In genomic region chr18:75132471-75132870, GRCh38 we compare ENCODE assay signal across 20 cellular contexts.
"Had no signal": no experiment of that assay in that cellular context is flagged by ENCODE, and none has a peak within 500 bp of the region (broad histone marks: within the 10 kb centered on the region; RNA-seq: fewer than 3 reads in every experiment).

No MANE protein-coding gene starts in this region.

- H3K4me1 ChIP-seq: adrenal gland, ascending aorta, left lung, parathyroid adenoma, upper lobe of right lung had no signal

- H3K27me3 Mint-ChIP-seq: activated CD4-positive, alpha-beta T cell treated with anti-CD3 and anti-CD28 coated beads, Interleukin-2, amount 10 ng/mL, durations not matched to agents 7 days and 5 days; activated CD8-positive, alpha-beta T cell treated with anti-CD3 and anti-CD28 coated beads for 36 hours; activated naive CD8-positive, alpha-beta T cell had no signal

- ATAC-seq: activated CD4-positive, CD25-positive, alpha-beta regulatory T cell treated with anti-CD3 and anti-CD28 coated beads, Interleukin-2, amount 50 U/mL, for 24 hours; activated CD8-positive, alpha-beta T cell treated with anti-CD3 and anti-CD28 coated beads for 36 hours; activated T-cell treated with anti-CD3 and anti-CD28 coated beads, Interleukin-2, amount 50 U/mL, for 4 hours; natural killer cell treated with Interleukin-12 subunit alpha and Interleukin-12 subunit beta and Interleukin-15 and Interleukin-18, amount 100 ng/mL, for 72 hours had no signal

- H3K27ac Mint-ChIP-seq: activated CD4-positive, alpha-beta T cell treated with anti-CD3 and anti-CD28 coated beads, Interleukin-2, amount 10 ng/mL, durations not matched to agents 7 days and 5 days; activated CD8-positive, alpha-beta T cell treated with anti-CD3 and anti-CD28 coated beads for 36 hours; activated naive CD8-positive, alpha-beta T cell; activated T-helper 2 cell treated with anti-CD3 and anti-CD28 coated beads, Interferon-gamma antibody, Interleukin-2, Interleukin-4, amounts not matched to agents 10 μg/mL and 5 μg/mL and 100 μg/mL, durations not matched to agents 14 hours and 24 hours and 36 hours; natural killer cell treated with Interleukin-12 subunit alpha and Interleukin-12 subunit beta and Interleukin-15 and Interleukin-18, amount 100 ng/mL, for 72 hours had no signal

- H3K27ac ChIP-seq: adrenal gland, ascending aorta, brain microvascular endothelial cell, left lung, parathyroid adenoma, upper lobe of right lung had no signal

- H3K36me3 Mint-ChIP-seq: activated naive CD8-positive, alpha-beta T cell; natural killer cell treated with Interleukin-12 subunit alpha and Interleukin-12 subunit beta and Interleukin-15 and Interleukin-18, amount 100 ng/mL, for 72 hours had no signal

- DNase-seq: activated CD4-positive, alpha-beta T cell treated with anti-CD3 and anti-CD28 coated beads, Interleukin-2, amount 10 ng/mL, durations not matched to agents 7 days and 5 days; activated CD8-positive, alpha-beta T cell treated with anti-CD3 and anti-CD28 coated beads for 36 hours; activated naive CD4-positive, alpha-beta T cell; activated T-cell treated with anti-CD3 and anti-CD28 coated beads, Interleukin-2, amount 50 U/mL, for 4 hours; brain microvascular endothelial cell; central memory CD4-positive, alpha-beta T cell; erythroblast; SK-N-SH; stimulated activated CD4-positive, alpha-beta T cell treated with anti-CD3 and anti-CD28 coated beads, Interleukin-4, amount 100 ng/mL, for 1 hour; stimulated activated naive CD4-positive, alpha-beta T cell treated with Interleukin-2 at 50 U/mL for 16 hours; T-helper 2 cell; upper lobe of right lung had no signal

- H3K4me3 Mint-ChIP-seq: activated CD4-positive, alpha-beta T cell treated with anti-CD3 and anti-CD28 coated beads, Interleukin-2, amount 10 ng/mL, durations not matched to agents 7 days and 5 days; activated CD8-positive, alpha-beta T cell treated with anti-CD3 and anti-CD28 coated beads for 36 hours; activated naive CD8-positive, alpha-beta T cell; activated T-cell treated with anti-CD3 and anti-CD28 coated beads, Interleukin-2, amount 50 U/mL, for 4 hours; natural killer cell treated with Interleukin-12 subunit alpha and Interleukin-12 subunit beta and Interleukin-15 and Interleukin-18, amount 100 ng/mL, for 72 hours had no signal

- H3K4me3 ChIP-seq: adrenal gland, left lung, upper lobe of right lung had no signal

- H3K36me3 ChIP-seq: adrenal gland, ascending aorta, brain microvascular endothelial cell, left lung, upper lobe of right lung had no signal

- H3K9me3 Mint-ChIP-seq: activated CD4-positive, alpha-beta T cell treated with anti-CD3 and anti-CD28 coated beads, Interleukin-2, amount 10 ng/mL, durations not matched to agents 7 days and 5 days; activated CD8-positive, alpha-beta T cell treated with anti-CD3 and anti-CD28 coated beads for 36 hours; activated T-cell treated with anti-CD3 and anti-CD28 coated beads, Interleukin-2, amount 50 U/mL, for 4 hours; activated T-helper 2 cell treated with anti-CD3 and anti-CD28 coated beads, Interferon-gamma antibody, Interleukin-2, Interleukin-4, amounts not matched to agents 10 μg/mL and 5 μg/mL and 100 μg/mL, durations not matched to agents 14 hours and 24 hours and 36 hours; natural killer cell treated with Interleukin-12 subunit alpha and Interleukin-12 subunit beta and Interleukin-15 and Interleukin-18, amount 100 ng/mL, for 72 hours had no signal

- H3K9me3 ChIP-seq: adrenal gland, ascending aorta, left lung, SK-N-SH, upper lobe of right lung had no signal

- H3K27me3 ChIP-seq: adrenal gland, ascending aorta, brain microvascular endothelial cell, left lung, upper lobe of right lung had no signal
